In genomic region chr3:17972476-17972875, GRCh38 we compare ENCODE assay signal across 21 cellular contexts.
"Had no signal": no experiment of that assay in that cellular context is flagged by ENCODE, and none has a peak within 500 bp of the region (broad histone marks: within the 10 kb centered on the region; RNA-seq: fewer than 3 reads in every experiment).

No MANE protein-coding gene starts in this region.

- DNase-seq: activated CD4-positive, alpha-beta T cell treated with anti-CD3 and anti-CD28 coated beads for 1 hour; activated CD4-positive, alpha-beta T cell treated with anti-CD3 and anti-CD28 coated beads, Interleukin-2, amount 50 U/mL, for 4 hours; activated naive CD8-positive, alpha-beta T cell treated with anti-CD3 and anti-CD28 coated beads for 36 hours; amniotic stem cell; effector CD4-positive, alpha-beta T cell; heart right ventricle; immature natural killer cell; kidney glomerular epithelial cell; left ventricle myocardium superior; naive thymus-derived CD4-positive, alpha-beta T cell; pancreas; retina; stimulated activated CD4-positive, alpha-beta T cell treated with anti-CD3 and anti-CD28 coated beads, Interleukin-12 subunit alpha, Interleukin-12 subunit beta, amount 100 ng/mL, for 4 hours; stimulated activated CD4-positive, alpha-beta T cell treated with anti-CD3 and anti-CD28 coated beads, Interleukin-1b, Interleukin-23, amount 100 ng/mL, for 48 hours; stimulated activated naive CD8-positive, alpha-beta T cell treated with anti-CD3 and anti-CD28 coated beads, Interleukin-15, Interleukin-2, amounts not matched to agents 100 U/mL and 50 U/mL, for 24 hours; substantia nigra; tibial artery; WERI-Rb-1 had no signal

- H3K4me1 ChIP-seq: heart right ventricle, tibial artery had no signal

- H3K36me3 ChIP-seq: esophagus muscularis mucosa, gastroesophageal sphincter, heart right ventricle, neutrophil, pancreas, tibial artery, WERI-Rb-1 had no signal

- H3K27me3 ChIP-seq: esophagus muscularis mucosa, gastroesophageal sphincter, heart right ventricle, neutrophil, pancreas, tibial artery had no signal

- H3K4me3 ChIP-seq: esophagus muscularis mucosa, gastroesophageal sphincter, heart right ventricle, pancreas, tibial artery had no signal

- ATAC-seq: gastroesophageal sphincter; heart right ventricle; left ventricle myocardium superior; naive thymus-derived CD4-positive, alpha-beta T cell; stimulated activated naive CD8-positive, alpha-beta T cell treated with anti-CD3 and anti-CD28 coated beads, Interleukin-15, Interleukin-2, amounts not matched to agents 100 U/mL and 50 U/mL, for 24 hours had no signal

- H3K9me3 ChIP-seq: esophagus muscularis mucosa, gastroesophageal sphincter, heart right ventricle, neutrophil, pancreas, tibial artery had no signal
